2 cellular contexts compared by ENCODE assay signal in genomic region chr12:95220726-95221125, GRCh38.
TF ChIP-seq lines count a peak whose summit lies in the region.

No MANE protein-coding gene starts in this region.

TF ChIP-seq in GM12878, 131 proteins besides CTCF, POLR2A, EP300 and RAD21:
- no peak for TF ChIP-seq BACH1 (IDR thresholded peaks at IDR 0.05; ENCODE audit: borderline replicate concordance)
- no peak for TF ChIP-seq RELA (IDR thresholded peaks at IDR 0.05; ENCODE audit: borderline replicate concordance, partially characterized antibody)
- no peak for TF ChIP-seq MEF2B (IDR thresholded peaks at IDR 0.05; ENCODE audit: partially characterized antibody, poor library complexity, severe bottlenecking)
- no peak for TF ChIP-seq RBBP5 (conservative IDR thresholded peaks at IDR 0.05)
- no peak for TF ChIP-seq TAF1 (IDR thresholded peaks at IDR 0.05; ENCODE audit: borderline replicate concordance, low read depth, low read length)
- TF ChIP-seq HDAC6 (IDR thresholded peaks at IDR 0.05; ENCODE audit: unreplicated experiment), result no peak
- TF ChIP-seq RELB (IDR thresholded peaks at IDR 0.05; ENCODE audit: low read depth), result no peak
- TF ChIP-seq SUPT20H (IDR thresholded peaks at IDR 0.05; ENCODE audit: borderline replicate concordance, control insufficient read depth, low read depth, low read length), result no peak
- TF ChIP-seq ATF2 (IDR thresholded peaks at IDR 0.05; ENCODE audit: low read length), result no peak
- no peak for TF ChIP-seq ASH2L (IDR thresholded peaks at IDR 0.05; ENCODE audit: borderline replicate concordance, low read depth)
- TF ChIP-seq FOXK2 (IDR thresholded peaks at IDR 0.05), result no peak
- TF ChIP-seq EZH2 (IDR thresholded peaks at IDR 0.05; ENCODE audit: borderline replicate concordance, control insufficient read depth, low read depth, low read length), result no peak
- TF ChIP-seq SKIL (IDR thresholded peaks at IDR 0.05; ENCODE audit: low read depth, poor library complexity, severe bottlenecking), result no peak
- no peak for TF ChIP-seq SMAD5 (IDR thresholded peaks at IDR 0.05; ENCODE audit: low read depth)
- TF ChIP-seq JUNB (IDR thresholded peaks at IDR 0.05), result no peak
- TF ChIP-seq ZNF622 (IDR thresholded peaks at IDR 0.05), result no peak
- TF ChIP-seq, protein P1, sequence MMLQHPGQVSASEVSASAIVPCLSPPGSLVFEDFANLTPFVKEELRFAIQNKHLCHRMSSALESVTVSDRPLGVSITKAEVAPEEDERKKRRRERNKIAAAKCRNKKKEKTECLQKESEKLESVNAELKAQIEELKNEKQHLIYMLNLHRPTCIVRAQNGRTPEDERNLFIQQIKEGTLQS (IDR thresholded peaks at IDR 0.05; ENCODE audit: borderline replicate concordance, extremely low read depth, low read depth, low read length), result no peak
- TF ChIP-seq NKRF (conservative IDR thresholded peaks at IDR 0.05), result no peak

TF ChIP-seq in neural cell, 6 proteins besides CTCF, POLR2A, EP300 and RAD21:
- TF ChIP-seq TAF1 (IDR thresholded peaks at IDR 0.05; ENCODE audit: low read depth), result no peak
- no peak for TF ChIP-seq POLR2AphosphoS5 (IDR thresholded peaks at IDR 0.05)
- no peak for TF ChIP-seq SMC3 (conservative IDR thresholded peaks at IDR 0.05; ENCODE audit: poor library complexity)
- TF ChIP-seq, protein P2, sequence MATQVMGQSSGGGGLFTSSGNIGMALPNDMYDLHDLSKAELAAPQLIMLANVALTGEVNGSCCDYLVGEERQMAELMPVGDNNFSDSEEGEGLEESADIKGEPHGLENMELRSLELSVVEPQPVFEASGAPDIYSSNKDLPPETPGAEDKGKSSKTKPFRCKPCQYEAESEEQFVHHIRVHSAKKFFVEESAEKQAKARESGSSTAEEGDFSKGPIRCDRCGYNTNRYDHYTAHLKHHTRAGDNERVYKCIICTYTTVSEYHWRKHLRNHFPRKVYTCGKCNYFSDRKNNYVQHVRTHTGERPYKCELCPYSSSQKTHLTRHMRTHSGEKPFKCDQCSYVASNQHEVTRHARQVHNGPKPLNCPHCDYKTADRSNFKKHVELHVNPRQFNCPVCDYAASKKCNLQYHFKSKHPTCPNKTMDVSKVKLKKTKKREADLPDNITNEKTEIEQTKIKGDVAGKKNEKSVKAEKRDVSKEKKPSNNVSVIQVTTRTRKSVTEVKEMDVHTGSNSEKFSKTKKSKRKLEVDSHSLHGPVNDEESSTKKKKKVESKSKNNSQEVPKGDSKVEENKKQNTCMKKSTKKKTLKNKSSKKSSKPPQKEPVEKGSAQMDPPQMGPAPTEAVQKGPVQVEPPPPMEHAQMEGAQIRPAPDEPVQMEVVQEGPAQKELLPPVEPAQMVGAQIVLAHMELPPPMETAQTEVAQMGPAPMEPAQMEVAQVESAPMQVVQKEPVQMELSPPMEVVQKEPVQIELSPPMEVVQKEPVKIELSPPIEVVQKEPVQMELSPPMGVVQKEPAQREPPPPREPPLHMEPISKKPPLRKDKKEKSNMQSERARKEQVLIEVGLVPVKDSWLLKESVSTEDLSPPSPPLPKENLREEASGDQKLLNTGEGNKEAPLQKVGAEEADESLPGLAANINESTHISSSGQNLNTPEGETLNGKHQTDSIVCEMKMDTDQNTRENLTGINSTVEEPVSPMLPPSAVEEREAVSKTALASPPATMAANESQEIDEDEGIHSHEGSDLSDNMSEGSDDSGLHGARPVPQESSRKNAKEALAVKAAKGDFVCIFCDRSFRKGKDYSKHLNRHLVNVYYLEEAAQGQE (IDR thresholded peaks at IDR 0.05; ENCODE audit: borderline replicate concordance), result no peak
- TF ChIP-seq EZH2 (IDR thresholded peaks at IDR 0.05; ENCODE audit: borderline replicate concordance, insufficient read depth, low read length, poor library complexity, severe bottlenecking), result no peak
- TF ChIP-seq MXI1 (conservative IDR thresholded peaks at IDR 0.05; ENCODE audit: poor library complexity, severe bottlenecking), result no peak
